ENCODE assay signal across 8 cellular contexts in genomic region chr15:29925227-29926082, GRCh38.
DNase-seq lines count a peak whose midpoint lies in the region; ATAC-seq and TF ChIP-seq lines count a peak whose summit lies in the region.

No MANE protein-coding gene starts in this region.

- no peak overlapping the region for H2AFZ ChIP-seq in ACC112 (ENCODE audit: low read length, unreplicated experiment)

- peak; percentile 19 for DNase-seq in GM19238 (ENCODE audit: insufficient read length, low spot score)
- DNase-seq in OCI-M2 (lab: John Stamatoyannopoulos, UW; ENCODE audit: unreplicated experiment) = peak; percentile 6
- DNase-seq in brain microvascular endothelial cell = peak; percentile 86
- peak; percentile 84 for DNase-seq in iPS-NIHi11 (ENCODE audit: low spot score)
- peak; percentile 20 for DNase-seq in stimulated activated CD4-positive, alpha-beta T cell treated with anti-CD3 and anti-CD28 coated beads, Interleukin-4, amount 100 ng/mL, for 24 hours
- DNase-seq in NCI-H2171 treated with DMSO at 0.1 percent for 48 hours (lab: John Stamatoyannopoulos, UW) = no peak

- no peaks in the 10 kb centered on the region for H3K36me3 ChIP-seq in ACC112 (ENCODE audit: insufficient read depth, low read length)
- H3K36me3 ChIP-seq in brain microvascular endothelial cell (replicated peaks) = no peaks in the 10 kb centered on the region

- H3K27me3 ChIP-seq in ACC112 (ENCODE audit: insufficient read depth, low read length) = no peaks in the 10 kb centered on the region
- H3K27me3 ChIP-seq in brain microvascular endothelial cell (replicated peaks) = no peaks in the 10 kb centered on the region

- peaks cover 29% of the 10 kb centered on the region for H3K4me1 ChIP-seq in ACC112 (ENCODE audit: control insufficient read depth, insufficient read depth, low read length, unreplicated experiment)

- peak overlapping the region; percentile 17; the same call in 1 of the 2 replicates for H3K27ac ChIP-seq in ACC112 (ENCODE audit: low read depth, low read length)
- H3K27ac ChIP-seq in brain microvascular endothelial cell = peak overlapping the region; percentile 68

- no peak for ATAC-seq in GM21528 (IDR thresholded peaks at IDR 0.05; ENCODE audit: low FRiP score, unreplicated experiment)

- peak; percentile 100 for TF ChIP-seq CTCF in brain microvascular endothelial cell (IDR thresholded peaks at IDR 0.05; ENCODE audit: low read depth, low read length, missing control alignments)

- no peaks in the 10 kb centered on the region for H3K79me2 ChIP-seq in ACC112 (ENCODE audit: control insufficient read depth, insufficient read depth, low read length, unreplicated experiment)

- H3K4me3 ChIP-seq in ACC112 (ENCODE audit: low read depth, low read length) (no peak overlapping the region), brain microvascular endothelial cell (ENCODE audit: low read depth, low read length) (no peak overlapping the region)

- in situ Hi-C loops in brain microvascular endothelial cell (cut with HindIII; ENCODE audit: low pct_ligation_motif_present, low sequenced_read_pairs) = loop anchor here (25.0 kb wide), 1 partner anchor 162 kb away; the partner anchor contains the start of gene GOLGA8J
